Comparison of ENCODE assay signal across 8 cellular contexts in the genomic region with DNA sequence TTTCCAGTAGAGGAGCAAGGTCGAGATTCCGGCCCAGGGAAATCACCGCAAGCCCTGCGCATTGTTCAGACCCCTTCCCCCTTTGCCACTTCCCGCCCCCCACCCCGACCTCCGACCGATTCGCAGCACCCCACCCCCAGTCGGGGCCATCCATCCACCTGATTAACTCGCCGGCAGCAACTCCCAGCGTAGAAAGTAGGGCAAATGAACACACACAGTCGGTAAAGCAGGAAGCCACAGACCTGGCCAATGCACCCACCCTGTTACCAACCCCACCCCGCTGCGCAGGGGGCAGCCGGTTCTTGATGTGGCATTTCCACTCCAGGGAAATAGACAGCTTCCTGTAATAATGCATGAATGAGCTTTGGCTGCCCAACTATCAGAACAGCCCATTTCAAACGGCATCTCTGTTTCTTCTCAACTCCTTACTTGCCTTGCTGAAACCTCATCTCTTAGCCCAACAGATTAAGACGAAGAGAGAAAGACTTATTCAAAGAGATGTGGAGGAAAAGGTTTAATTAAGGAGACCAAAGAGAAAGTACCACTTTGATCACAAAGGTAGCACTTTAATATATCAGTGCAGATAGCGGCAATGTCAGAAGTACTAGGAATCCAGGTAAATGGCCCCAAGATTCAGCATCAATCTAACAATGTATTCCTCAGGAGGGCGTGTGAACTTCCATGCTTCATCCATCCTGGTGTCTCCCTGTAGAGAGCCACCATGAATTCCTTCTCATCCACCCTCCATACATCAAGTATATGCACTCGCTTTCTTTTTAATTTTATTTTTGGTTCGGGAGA. TPM values are rescaled to one million over a fixed set of nuclear protein-coding genes. Genes with fewer than 3 reads are reported as not detected.
DNase-seq lines count a peak whose midpoint lies in the region; ATAC-seq, FAIRE-seq and TF ChIP-seq lines count a peak whose summit lies in the region.

No MANE protein-coding gene starts in this region.

- H2BK12ac ChIP-seq in H9 (ENCODE audit: insufficient read length, low read depth, low read length) (no peak overlapping the region), H1 (ENCODE audit: low read depth, low read length) (peak overlapping the region; percentile 72)

- H3K4me3 Mint-ChIP-seq in H9, result peak overlapping the region; percentile 77 to 92
- peak overlapping the region; percentile 94 for H3K4me3 Mint-ChIP-seq in activated CD4-positive, alpha-beta memory T cell treated with anti-CD3 and anti-CD28 coated beads, Interleukin-2, amount 10 ng/mL, durations not matched to agents 7 days and 5 days
- peak overlapping the region; percentile 93 for H3K4me3 Mint-ChIP-seq in neural crest cell

- H3K9me3 Mint-ChIP-seq in H9 (peaks cover 0 to 2% of the 10 kb centered on the region in 2 experiments; a peak in 2 of 5 replicates), neural crest cell (no peaks in the 10 kb centered on the region)
- no peaks in the 10 kb centered on the region for H3K9me3 Mint-ChIP-seq in activated CD4-positive, alpha-beta memory T cell treated with anti-CD3 and anti-CD28 coated beads, Interleukin-2, amount 10 ng/mL, durations not matched to agents 7 days and 5 days

- H3K9me3 ChIP-seq in H9 (ENCODE audit: control insufficient read depth, low read depth, low read length) (no peaks in the 10 kb centered on the region), H1 (ENCODE audit: insufficient read depth in 2 of 2, low read depth in 1 of 2, low read length in 1 of 2) (no peaks in the 10 kb centered on the region)

- H3K4ac ChIP-seq in H9 (ENCODE audit: low read depth, low read length), result no peak overlapping the region
- peak overlapping the region; percentile 19 for H3K4ac ChIP-seq in H1 (replicated peaks; ENCODE audit: insufficient read length, low read depth, low read length)

- H2BK5ac ChIP-seq in H9 (ENCODE audit: insufficient read length, low read length) (no peak overlapping the region), H1 (ENCODE audit: low read depth, low read length) (peak overlapping the region; percentile 21; the same call in 1 of the 2 replicates)

- peak; percentile 53 for DNase-seq in H9
- DNase-seq in activated CD4-positive, alpha-beta memory T cell treated with anti-CD3 and anti-CD28 coated beads, Interleukin-2, amount 10 ng/mL, durations not matched to agents 7 days and 5 days, result peak; percentile 57
- no peak for DNase-seq in H1 (ENCODE audit: low read depth in 1 of 2, low spot score in 2 of 2)
- peak; percentile 8 for DNase-seq in neural crest cell (ENCODE audit: low read depth, low spot score)
- no peak for DNase-seq in RKO (ENCODE audit: low spot score)
- DNase-seq in NCI-H2196 (lab: John Stamatoyannopoulos, UW; ENCODE audit: unreplicated experiment), result no peak
- DNase-seq in amniotic stem cell (lab: John Stamatoyannopoulos, UW), result no peak

- H4K20me1 ChIP-seq in H9 (ENCODE audit: control insufficient read depth, insufficient read depth, insufficient read length) (no peaks in the 10 kb centered on the region), H1 (replicated peaks in 1 of 2; ENCODE audit: control insufficient read depth in 1 of 2, insufficient read depth in 2 of 2, low read length in 2 of 2) (no peaks in the 10 kb centered on the region)

- H2AFZ ChIP-seq in H9 (ENCODE audit: low read length) (no peak overlapping the region), H1 (ENCODE audit: low read length) (0 out of 2 replicates have a peak overlapping the region, but pooled peaks have one; percentile 48)

- no peak for FAIRE-seq in H1 (lab: Jason Lieb, UNC)

- no peak for TF ChIP-seq CTCF in H9 (conservative IDR thresholded peaks at IDR 0.05)
- no peak for TF ChIP-seq CTCF in H1 (IDR thresholded peaks at IDR 0.05; ENCODE audit: control extremely low read depth in 1 of 3, insufficient read depth in 1 of 3, low read depth in 1 of 3, low read length in 3 of 3)
- no peak for TF ChIP-seq CTCF in neural crest cell (conservative IDR thresholded peaks at IDR 0.05)

- H3T11ph ChIP-seq in H9 (ENCODE audit: low read length), result no peak overlapping the region

- no peak overlapping the region for H3K23ac ChIP-seq in H9 (ENCODE audit: insufficient read length, low read depth, low read length)
- no peak overlapping the region for H3K23ac ChIP-seq in H1 (ENCODE audit: insufficient read length)

- H3K36me3 ChIP-seq in H1 (ENCODE audit: control insufficient read depth in 2 of 4, insufficient read depth in 4 of 4, low read length in 3 of 4), result no peaks in the 10 kb centered on the region

- H3K23me2 ChIP-seq in H9 (ENCODE audit: insufficient read length, low read depth, low read length, poor library complexity, severe bottlenecking) (peaks cover 32% of the 10 kb centered on the region), H1 (ENCODE audit: low read depth, low read length) (peaks cover 22% of the 10 kb centered on the region)

- no peak overlapping the region for H4K5ac ChIP-seq in H9 (ENCODE audit: insufficient read length, low read depth, low read length)
- no peak overlapping the region for H4K5ac ChIP-seq in H1 (ENCODE audit: insufficient read length, low read depth, low read length)

- H3K4me3 ChIP-seq in H1 (ENCODE audit: extremely low read depth in 1 of 4, insufficient read depth in 2 of 4, low read depth in 3 of 4, low read length in 4 of 4), result peak overlapping the region; percentile 64 to 85 (median 80)

- H3K4me1 Mint-ChIP-seq in H9 (peaks cover 45 to 51% of the 10 kb centered on the region in 2 experiments), neural crest cell (peaks cover 49% of the 10 kb centered on the region)
- peaks cover 48% of the 10 kb centered on the region for H3K4me1 Mint-ChIP-seq in activated CD4-positive, alpha-beta memory T cell treated with anti-CD3 and anti-CD28 coated beads, Interleukin-2, amount 10 ng/mL, durations not matched to agents 7 days and 5 days

- POLR2A ChIA-PET in activated CD4-positive, alpha-beta memory T cell treated with anti-CD3 and anti-CD28 coated beads, Interleukin-2, amount 10 ng/mL, durations not matched to agents 7 days and 5 days (lab: Charles Lee), result interaction anchor here (1.0 to 3.4 kb wide), 5 partner anchors 15 to 1491 kb away, joined by 3 to 19 read pairs (median 5); no protein-coding TSS in a partner anchor
- POLR2A ChIA-PET in H1 (lab: Charles Lee; ENCODE audit: partially characterized antibody), result interaction anchor here (0.7 to 1.2 kb wide), 4 partner anchors 18 to 295 kb away, joined by 3 to 4 read pairs (median 4); no protein-coding TSS in a partner anchor

- H3K79me2 ChIP-seq in H9 (ENCODE audit: insufficient read depth, low read length) (peaks cover 26% of the 10 kb centered on the region; the same call in 1 of the 2 replicates), H1 (ENCODE audit: control insufficient read depth in 1 of 2, insufficient read depth in 2 of 2, low read length in 2 of 2) (peaks cover 0 to 54% of the 10 kb centered on the region in 2 experiments; a peak in 3 of 4 replicates)

- H2AK5ac ChIP-seq in H9 (ENCODE audit: insufficient read length, low read length), result no peak overlapping the region
- no peak overlapping the region for H2AK5ac ChIP-seq in H1 (ENCODE audit: low read depth, low read length)

- CTCF ChIA-PET in activated CD4-positive, alpha-beta memory T cell treated with anti-CD3 and anti-CD28 coated beads, Interleukin-2, amount 10 ng/mL, durations not matched to agents 7 days and 5 days (lab: Charles Lee), result interaction anchor here (1.0 kb wide), 1 partner anchor 130 kb away, joined by 3 read pairs; no protein-coding TSS in a partner anchor
- CTCF ChIA-PET in H1 (lab: Charles Lee; ENCODE audit: partially characterized antibody), result interaction anchor here (1.2 kb wide), 1 partner anchor 287 kb away, joined by 3 read pairs; no protein-coding TSS in a partner anchor

- H4K8ac ChIP-seq in H9 (replicated peaks; ENCODE audit: insufficient read length, low read depth, low read length) (no peak overlapping the region), H1 (ENCODE audit: extremely low read depth, insufficient read depth, low read length) (no peak overlapping the region)

- H3K56ac ChIP-seq in H9 (ENCODE audit: insufficient read length, low read depth, low read length), result no peak overlapping the region
- no peak overlapping the region for H3K56ac ChIP-seq in H1 (replicated peaks; ENCODE audit: insufficient read length, low read depth, low read length)

- H3K4me1 ChIP-seq in H9 (ENCODE audit: insufficient read depth, low read length) (peaks cover 3% of the 10 kb centered on the region; the same call in 1 of the 2 replicates), H1 (replicated peaks in 1 of 4; ENCODE audit: control insufficient read depth in 3 of 4, insufficient read depth in 4 of 4, low read length in 3 of 4) (peaks cover 8 to 31% (median 20%) of the 10 kb centered on the region in 4 experiments; a peak in 6 of 7 replicates)

- ATAC-seq in HG03378 (IDR thresholded peaks at IDR 0.05; ENCODE audit: unreplicated experiment), result no peak

- no peak overlapping the region for H2BK15ac ChIP-seq in H9 (ENCODE audit: low read depth, low read length)
- H2BK15ac ChIP-seq in H1 (ENCODE audit: low read length), result no peak overlapping the region

- H3K18ac ChIP-seq in H9 (ENCODE audit: insufficient read length, low read depth, low read length), result no peak overlapping the region
- peak overlapping the region; percentile 33; the same call in 1 of the 2 replicates for H3K18ac ChIP-seq in H1 (ENCODE audit: extremely low read depth, low read length)

- no peak for TF ChIP-seq RAD21 in H1 (IDR thresholded peaks at IDR 0.05 in 1 of 2, conservative IDR thresholded peaks at IDR 0.05 in 1 of 2; ENCODE audit: low read depth in 2 of 2, low read length in 2 of 2)

- TF ChIP-seq EP300 in H1 (IDR thresholded peaks at IDR 0.05; ENCODE audit: borderline replicate concordance in 1 of 2, low read depth in 2 of 2, low read length in 2 of 2), result no peak

- H3K27ac Mint-ChIP-seq in H9 (peak overlapping the region in 2 of 3 experiments; percentile 9 to 95; a peak in 5 of 7 replicates), neural crest cell (ENCODE audit: unreplicated experiment) (peak overlapping the region; percentile 81)
- peak overlapping the region; percentile 85 for H3K27ac Mint-ChIP-seq in activated CD4-positive, alpha-beta memory T cell treated with anti-CD3 and anti-CD28 coated beads, Interleukin-2, amount 10 ng/mL, durations not matched to agents 7 days and 5 days

- H3K14ac ChIP-seq in H9 (ENCODE audit: insufficient read depth, low read length), result no peak overlapping the region
- no peak overlapping the region for H3K14ac ChIP-seq in H1 (ENCODE audit: insufficient read length)

- H2BK20ac ChIP-seq in H9 (ENCODE audit: low read depth, low read length, poor library complexity, severe bottlenecking) (no peak overlapping the region), H1 (ENCODE audit: low read length) (no peak overlapping the region)

- H3K36me3 Mint-ChIP-seq in H9 (ENCODE audit: insufficient read depth in 1 of 3, low read depth in 3 of 3), result no peaks in the 10 kb centered on the region
- peaks cover 8% of the 10 kb centered on the region for H3K36me3 Mint-ChIP-seq in activated CD4-positive, alpha-beta memory T cell treated with anti-CD3 and anti-CD28 coated beads, Interleukin-2, amount 10 ng/mL, durations not matched to agents 7 days and 5 days (ENCODE audit: low read depth)
- no peaks in the 10 kb centered on the region for H3K36me3 Mint-ChIP-seq in neural crest cell (ENCODE audit: low read depth)

- H3K4me2 ChIP-seq in H9 (ENCODE audit: insufficient read depth, insufficient read length, low read length), result peak overlapping the region; percentile 94
- H3K4me2 ChIP-seq in H1 (ENCODE audit: insufficient read depth in 1 of 2, low read depth in 2 of 2, low read length in 2 of 2), result peak overlapping the region; percentile 86 to 91

- peaks cover 47% of the 10 kb centered on the region for H3K27me3 Mint-ChIP-seq in H9 (ENCODE audit: low read depth)
- no peaks in the 10 kb centered on the region for H3K27me3 Mint-ChIP-seq in activated CD4-positive, alpha-beta memory T cell treated with anti-CD3 and anti-CD28 coated beads, Interleukin-2, amount 10 ng/mL, durations not matched to agents 7 days and 5 days
- H3K27me3 Mint-ChIP-seq in neural crest cell (ENCODE audit: low read depth), result peaks cover 23% of the 10 kb centered on the region

- H3K27ac ChIP-seq in H9 (ENCODE audit: insufficient read length, low read depth, low read length) (no peak overlapping the region), H1 (ENCODE audit: low read depth, low read length) (no peak overlapping the region)

- H3K27me3 ChIP-seq in H9 (ENCODE audit: insufficient read depth, low read length), result no peaks in the 10 kb centered on the region
- peaks cover 0 to 12% (median 6%) of the 10 kb centered on the region in 4 experiments; a peak in 4 of 7 replicates for H3K27me3 ChIP-seq in H1 (replicated peaks in 1 of 4; ENCODE audit: control insufficient read depth in 3 of 4, extremely low read depth in 1 of 4, insufficient read depth in 3 of 4, low read length in 3 of 4)

- H2BK120ac ChIP-seq in H9 (ENCODE audit: low read depth, low read length, poor library complexity, severe bottlenecking) (no peak overlapping the region), H1 (replicated peaks; ENCODE audit: low read depth, low read length) (peak overlapping the region; percentile 88)

- H3K79me1 ChIP-seq in H9 (ENCODE audit: insufficient read depth, low read depth, low read length, poor library complexity, severe bottlenecking), result no peaks in the 10 kb centered on the region
- H3K79me1 ChIP-seq in H1 (ENCODE audit: low read depth, low read length), result no peaks in the 10 kb centered on the region

- TF ChIP-seq POLR2A in H1 (IDR thresholded peaks at IDR 0.05; ENCODE audit: control extremely low read depth in 1 of 2, low read depth in 2 of 2, low read length in 2 of 2), result no peak

- peak overlapping the region; percentile 51 for H3K9ac ChIP-seq in H9 (ENCODE audit: extremely low read depth, insufficient read length, low read length)
- peak overlapping the region in 1 of 4 experiments; percentile 41; a peak in 3 of 7 replicates for H3K9ac ChIP-seq in H1 (replicated peaks in 1 of 4; ENCODE audit: extremely low read depth in 1 of 4, low read depth in 3 of 4, low read length in 3 of 4)

- no CpG with 5 or more reads among the region's 23 CpGs for WGBS in H9 (ENCODE audit: extremely low coverage, insufficient read length, low lambda C conversion rate)
- 2% methylated on average over 17 of the region's 23 CpGs; no CpG with 5 or more reads in 1 of the 2 experiments for WGBS in H1 (ENCODE audit: extremely low coverage in 1 of 2, insufficient coverage in 1 of 2, insufficient read length in 1 of 2, insufficient replicate concordance in 2 of 2, low coverage in 1 of 2, low lambda C conversion rate in 2 of 2, missing lambda C conversion rate in 1 of 2), 2 experiments

- H4K91ac ChIP-seq in H9 (ENCODE audit: insufficient read length, low read depth, low read length) (no peak overlapping the region), H1 (replicated peaks; ENCODE audit: insufficient read length, low read length) (peak overlapping the region; percentile 54)

RNA-seq across cellular contexts. Expression of a gene that starts 1.9 kb away (rescaled TPM):
- total RNA-seq in H9 (2021) (10.2 and 15.9 TPM in 2 replicates), neural crest cell (32.3 and 39.0 TPM in 2 replicates)
- total RNA-seq in activated CD4-positive, alpha-beta memory T cell treated with anti-CD3 and anti-CD28 coated beads, Interleukin-2, amount 10 ng/mL, durations not matched to agents 7 days and 5 days, result 10 to 100 TPM; 57.6 to 61.7 TPM
- 42.0 and 46.8 TPM in 2 replicates for total RNA-seq in H1 (2021; fragmentation: NEBNext Ultra II Directional; extraction: Animal tissue kit (Norgen Biotek cat#: 25700))
- 7.4 and 8.0 TPM in 2 replicates for polyA plus RNA-seq in H1 (2011; rRNA removed)
- 10.7 TPM for polyA plus RNA-seq in H1 (2011; cell fraction: cytosol; rRNA removed)
- 18.1 TPM for polyA plus RNA-seq in H1 (2011; cell fraction: nucleus; rRNA removed)
- polyA plus RNA-seq in H1 (2012, experiment 1 of 2), result 16.8 to 23.1 TPM (median 21.9 TPM) in 4 replicates
- polyA plus RNA-seq in H1 (2012, experiment 2 of 2), result 3.9 TPM
- 29.1 TPM for polyA plus RNA-seq in H1 (2013, experiment 1 of 2)
- polyA plus RNA-seq in H1 (2013, experiment 2 of 2), result 27.4 TPM
- 19.4 and 27.7 TPM in 2 replicates for polyA minus RNA-seq in H1 (2011; rRNA and poly(A)+ RNA removed)
- 15.3 TPM for polyA minus RNA-seq in H1 (2011; cell fraction: cytosol; rRNA and poly(A)+ RNA removed)
- polyA minus RNA-seq in H1 (2011; cell fraction: nucleus; rRNA and poly(A)+ RNA removed), result 39.4 TPM

Comparison
In these comparisons a context has a peak if more than half of its experiments do, and no peak if none do; other contexts are left out.
1. DNase-seq: peak in H9 (single experiment), activated CD4-positive, alpha-beta memory T cell treated with anti-CD3 and anti-CD28 coated beads, Interleukin-2, amount 10 ng/mL, durations not matched to agents 7 days and 5 days (single experiment) and neural crest cell (single experiment); none in H1 (0 of 2), RKO (single experiment), NCI-H2196 (single experiment) and amniotic stem cell (single experiment).
2. Peak in every context shown above with its lines, with median percentiles within 50 percentile points of each other: H3K27ac Mint-ChIP-seq and H3K4me3 Mint-ChIP-seq.